In the genomic region with DNA sequence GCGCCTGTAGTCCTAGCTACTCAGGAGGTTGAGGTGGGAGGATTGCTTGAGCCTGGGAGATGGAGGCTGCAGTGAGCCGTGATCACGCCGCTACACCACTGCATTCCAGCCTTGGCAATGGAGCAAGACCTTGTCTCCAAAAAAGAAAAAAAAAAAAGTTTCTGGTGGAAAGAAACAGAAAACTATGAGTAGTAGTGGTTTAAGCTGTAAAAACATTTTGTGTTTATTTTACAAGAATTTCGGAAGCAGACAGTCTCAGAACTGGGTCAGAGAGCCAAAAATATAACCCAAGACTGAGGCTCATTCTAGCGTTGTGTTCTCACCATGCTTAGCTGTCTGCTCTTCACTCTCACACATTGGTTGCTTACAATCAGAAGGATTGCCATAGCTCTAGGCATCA, we compare ENCODE assay signal across 17 cellular contexts.
DNase-seq lines count a peak whose midpoint lies in the region; ATAC-seq and TF ChIP-seq lines count a peak whose summit lies in the region.
"Had no signal": no experiment of that assay in that cellular context is flagged by ENCODE, and none has a peak within 500 bp of the region (broad histone marks: within the 10 kb centered on the region; RNA-seq: fewer than 3 reads in every experiment).

No MANE protein-coding gene starts in this region.

- H3K4me2 ChIP-seq in mesendoderm (ENCODE audit: low read length): no peak overlapping the region
- H3K4me2 ChIP-seq: neural progenitor cell had no signal

- H3K56ac ChIP-seq in mesendoderm (ENCODE audit: low read length): peak overlapping the region; percentile 64

- H3K23ac ChIP-seq in mesendoderm (ENCODE audit: low read length): no peak overlapping the region

- peak overlapping the region; percentile 81 for H2BK5ac ChIP-seq in mesendoderm (ENCODE audit: low read length)

- DNase-seq in AG09309 (ENCODE audit: low read depth): peak; percentile 57
- peak; percentile 67 for DNase-seq in LHCN-M2 (ENCODE audit: low read depth)
- DNase-seq in dedifferentiated amniotic fluid mesenchymal stem cell (ENCODE audit: extremely low spot score): peak; percentile 25
- no peak for DNase-seq in mesendoderm
- no peak for DNase-seq in activated effector memory CD4-positive, alpha-beta T cell treated with anti-CD3 and anti-CD28 coated beads, Interleukin-2, amount 50 U/mL, for 16 hours
- no peak for DNase-seq in superior temporal gyrus (ENCODE audit: extremely low spot score)
- DNase-seq: activated naive CD8-positive, alpha-beta T cell treated with anti-CD3 and anti-CD28 coated beads, Interleukin-2, amount 10 ng/mL, durations not matched to agents 7 days and 5 days; effector memory CD8-positive, alpha-beta T cell; gastrocnemius medialis; mucosa of descending colon; NCI-H1105 treated with DMSO at 0.1 percent for 48 hours; NCI-H526 treated with DMSO at 0.1 percent for 48 hours; stimulated activated CD4-positive, alpha-beta T cell treated with anti-CD3 and anti-CD28 coated beads, Interleukin-15, amount 100 ng/mL, for 24 hours; SW 1271 had no signal

- H4K8ac ChIP-seq in mesendoderm (ENCODE audit: low read depth, low read length): no peak overlapping the region

- no peaks in the 10 kb centered on the region for H3K79me1 ChIP-seq in mesendoderm (ENCODE audit: low read length)

- H3K79me2 ChIP-seq in mesendoderm (ENCODE audit: control insufficient read depth, insufficient read depth, low read length): no peaks in the 10 kb centered on the region

- no peak overlapping the region for H2BK120ac ChIP-seq in mesendoderm (ENCODE audit: low read depth, low read length)

- TF ChIP-seq CTCF in AG09309 (IDR thresholded peaks at IDR 0.05; ENCODE audit: control insufficient read depth, insufficient read depth, low read depth, low read length, missing control alignments): no peak

- H3K18ac ChIP-seq in mesendoderm (ENCODE audit: low read length): no peak overlapping the region

- peak overlapping the region; percentile 6 for H2AK5ac ChIP-seq in mesendoderm (ENCODE audit: low read length)

- no peak overlapping the region for H3K4me3 ChIP-seq in AG09309 (ENCODE audit: control insufficient read depth, low read depth, low read length)
- H3K4me3 ChIP-seq in mesendoderm (ENCODE audit: low read length): no peak overlapping the region
- H3K4me3 ChIP-seq: gastrocnemius medialis, mucosa of descending colon, neural progenitor cell had no signal

- no peak overlapping the region for H3K9ac ChIP-seq in mesendoderm (ENCODE audit: low read length)
- H3K9ac ChIP-seq: neural progenitor cell had no signal

- H2BK15ac ChIP-seq in mesendoderm (replicated peaks; ENCODE audit: low read depth): no peak overlapping the region

- WGBS in mesendoderm (ENCODE audit: extremely low coverage, insufficient coverage, low lambda C conversion rate): no CpG with 5 or more reads among the region's 6 CpGs

- no peaks in the 10 kb centered on the region for H3K36me3 ChIP-seq in mesendoderm (ENCODE audit: control insufficient read depth, insufficient read depth, low read length)
- H3K36me3 ChIP-seq: gastrocnemius medialis, neural progenitor cell had no signal

- no peak overlapping the region for H3K27ac ChIP-seq in mesendoderm (ENCODE audit: low read depth, low read length)
- H3K27ac ChIP-seq: gastrocnemius medialis, neural progenitor cell had no signal

- H3K27me3 ChIP-seq in mesendoderm (ENCODE audit: insufficient read depth, low read length, poor library complexity): no peaks in the 10 kb centered on the region
- H3K27me3 ChIP-seq: gastrocnemius medialis, neural progenitor cell had no signal

- H3K4me1 ChIP-seq in mesendoderm (ENCODE audit: control insufficient read depth, low read depth, low read length): peaks cover 2% of the 10 kb centered on the region
- H3K4me1 ChIP-seq: gastrocnemius medialis had no signal

- no peak overlapping the region for H4K5ac ChIP-seq in mesendoderm (ENCODE audit: low read length)

- no peak for ATAC-seq in HG03342 (IDR thresholded peaks at IDR 0.05; ENCODE audit: unreplicated experiment)
- no peak for ATAC-seq in HG03097 (IDR thresholded peaks at IDR 0.05; ENCODE audit: low FRiP score, unreplicated experiment)
- ATAC-seq: effector memory CD8-positive, alpha-beta T cell; gastrocnemius medialis; mucosa of descending colon had no signal

- no peak overlapping the region for H3K4ac ChIP-seq in mesendoderm (ENCODE audit: low read depth, low read length)

Comparison
In these comparisons a context has a peak if more than half of its experiments do, and no peak if none do; other contexts are left out.
1. DNase-seq: peak in AG09309 (single experiment), LHCN-M2 (single experiment) and dedifferentiated amniotic fluid mesenchymal stem cell (single experiment); none in mesendoderm (single experiment), activated effector memory CD4-positive, alpha-beta T cell treated with anti-CD3 and anti-CD28 coated beads, Interleukin-2, amount 50 U/mL, for 16 hours (single experiment) and superior temporal gyrus (single experiment).